ENCODE assay signal across 21 cellular contexts in genomic region chr3:194187543-194187942, GRCh38. TPM values are rescaled to one million over a fixed set of nuclear protein-coding genes. Genes with fewer than 3 reads are reported as not detected.
DNase-seq lines count a peak whose midpoint lies in the region; ATAC-seq, FAIRE-seq and TF ChIP-seq lines count a peak whose summit lies in the region.
"Had no signal": no experiment of that assay in that cellular context is flagged by ENCODE, and none has a peak within 500 bp of the region (broad histone marks: within the 10 kb centered on the region; RNA-seq: fewer than 3 reads in every experiment).

No MANE protein-coding gene starts in this region.

- H2BK5ac ChIP-seq in neuronal stem cell (ENCODE audit: low read length), result no peak overlapping the region

- ATAC-seq in GM19328 (IDR thresholded peaks at IDR 0.05; ENCODE audit: unreplicated experiment), result no peak

- H4K8ac ChIP-seq in neuronal stem cell (ENCODE audit: low read depth, low read length), result no peak overlapping the region

- H3K79me1 ChIP-seq in neuronal stem cell (ENCODE audit: low read depth, low read length), result no peaks in the 10 kb centered on the region

- H2BK120ac ChIP-seq in neuronal stem cell (ENCODE audit: low read depth, low read length), result no peak overlapping the region

- H3K36me3 ChIP-seq in BLaER1 treated with 17β-estradiol and CSF1 and Interleukin-3, amounts not matched to agents 10 nM and 100 nM, result no peaks in the 10 kb centered on the region
- H3K36me3 ChIP-seq in KOPT-K1 (ENCODE audit: insufficient read depth, low read length) (no peaks in the 10 kb centered on the region), bronchial epithelial cell (ENCODE audit: control insufficient read depth, insufficient read depth, low read length) (no peaks in the 10 kb centered on the region), neuronal stem cell (replicated peaks in 1 of 2; ENCODE audit: control insufficient read depth in 2 of 2, insufficient read depth in 2 of 2, low read length in 2 of 2) (no peaks in the 10 kb centered on the region), HAP-1 (replicated peaks) (no peaks in the 10 kb centered on the region)

- no peak overlapping the region for H3K23ac ChIP-seq in neuronal stem cell (ENCODE audit: low read depth, low read length, poor library complexity)

- no peak overlapping the region for H2BK15ac ChIP-seq in neuronal stem cell (ENCODE audit: low read length)

- H2BK12ac ChIP-seq in neuronal stem cell (ENCODE audit: low read length), result no peak overlapping the region

- FAIRE-seq in bronchial epithelial cell (lab: Jason Lieb, UNC) (peak; percentile 73), RCC 7860 (lab: Jason Lieb, UNC) (no peak)
- FAIRE-seq: G401.6, H1 had no signal

- no peak for TF ChIP-seq CTCF in bronchial epithelial cell (IDR thresholded peaks at IDR 0.05; ENCODE audit: insufficient read depth, low read length, severe bottlenecking)

- in situ Hi-C loops in HAP-1 (cut with MboI; ENCODE audit: low sequenced_read_pairs), result no loop called here

- DNase-seq in bronchial epithelial cell (ENCODE audit: low read depth) (no peak), neuronal stem cell (ENCODE audit: low spot score) (no peak), RCC 7860 (ENCODE audit: low spot score) (no peak), HAP-1 (ENCODE audit: low spot score in 2 of 2) (no peak)
- DNase-seq: Caco-2; CD4-positive, alpha-beta memory T cell; DMS153; MM.1S; NCI-H1048; NCI-H1417 treated with DMSO at 0.1 percent for 48 hours; NCI-H187; NCI-H748 treated with DMSO at 0.1 percent for 48 hours; SHP77 treated with DMSO at 0.1 percent for 48 hours; SW 1271 had no signal

- no peak overlapping the region for H3K18ac ChIP-seq in neuronal stem cell (ENCODE audit: low read length)

- peaks cover 0 to 20% (median 7%) of the 10 kb centered on the region in 11 experiments; a peak in 8 of 22 replicates for H3K9me3 ChIP-seq in BLaER1 treated with 17β-estradiol and CSF1 and Interleukin-3, amounts not matched to agents 10 nM and 100 nM (replicated peaks in 1 of 11)
- no peaks in the 10 kb centered on the region for H3K9me3 ChIP-seq in KOPT-K1 (ENCODE audit: insufficient read depth, low read length, poor library complexity, severe bottlenecking)
- peaks cover 0 to 4% of the 10 kb centered on the region in 2 donors for H3K9me3 ChIP-seq in neuronal stem cell (replicated peaks in 1 of 2; ENCODE audit: control insufficient read depth in 2 of 2, insufficient read depth in 1 of 2, low read depth in 1 of 2, low read length in 2 of 2)
- H3K9me3 ChIP-seq in HAP-1, result no peaks in the 10 kb centered on the region
- H3K9me3 ChIP-seq: Caco-2 had no signal

- no peak overlapping the region for H4K91ac ChIP-seq in neuronal stem cell (ENCODE audit: low read depth, low read length, poor library complexity)

- peak overlapping the region; percentile 71 for H2AK5ac ChIP-seq in neuronal stem cell (ENCODE audit: low read depth, low read length)

- WGBS in neuronal stem cell (ENCODE audit: extremely low coverage in 2 of 2, insufficient read length in 2 of 2, insufficient replicate concordance in 1 of 2), 2 donors, result no CpG with 5 or more reads among the region's 3 CpGs

- no peaks in the 10 kb centered on the region for H3K27me3 ChIP-seq in BLaER1 treated with 17β-estradiol and CSF1 and Interleukin-3, amounts not matched to agents 10 nM and 100 nM
- no peaks in the 10 kb centered on the region for H3K27me3 ChIP-seq in bronchial epithelial cell (ENCODE audit: control insufficient read depth, insufficient read depth, low read length)
- peaks cover 0 to 1% (median 0%) of the 10 kb centered on the region in 3 experiments for H3K27me3 ChIP-seq in neuronal stem cell (ENCODE audit: control insufficient read depth in 3 of 3, insufficient read depth in 3 of 3, low read depth in 1 of 3, low read length in 3 of 3)
- no peaks in the 10 kb centered on the region for H3K27me3 ChIP-seq in HAP-1 (ENCODE audit: low read depth)

- H3K4ac ChIP-seq in neuronal stem cell (ENCODE audit: low read length), result no peak overlapping the region

- no peak overlapping the region for H2AFZ ChIP-seq in neuronal stem cell (ENCODE audit: low read length)

- peak overlapping the region; percentile 1 to 81 (median 66); a peak in 21 of 22 replicates for H3K4me2 ChIP-seq in BLaER1 treated with 17β-estradiol and CSF1 and Interleukin-3, amounts not matched to agents 10 nM and 100 nM
- no peak overlapping the region for H3K4me2 ChIP-seq in neuronal stem cell (ENCODE audit: insufficient read depth, low read length, poor library complexity, severe bottlenecking)

- no peaks in the 10 kb centered on the region for H4K20me1 ChIP-seq in BLaER1 treated with 17β-estradiol and CSF1 and Interleukin-3, amounts not matched to agents 10 nM and 100 nM

- no peak overlapping the region for H3K9ac ChIP-seq in BLaER1 treated with 17β-estradiol and CSF1 and Interleukin-3, amounts not matched to agents 10 nM and 100 nM
- H3K9ac ChIP-seq in neuronal stem cell (ENCODE audit: low read depth, low read length, poor library complexity), result no peak overlapping the region

- H3K4me1 ChIP-seq in BLaER1 treated with 17β-estradiol and CSF1 and Interleukin-3, amounts not matched to agents 10 nM and 100 nM, result peaks cover 0 to 44% (median 32%) of the 10 kb centered on the region in 10 experiments; a peak in 16 of 20 replicates
- peaks cover 7 to 8% of the 10 kb centered on the region in 2 donors for H3K4me1 ChIP-seq in neuronal stem cell (ENCODE audit: control insufficient read depth in 2 of 2, insufficient read depth in 1 of 2, low read depth in 1 of 2, low read length in 2 of 2)
- H3K4me1 ChIP-seq in HAP-1, result peaks cover 7% of the 10 kb centered on the region; the same call in 1 of the 2 replicates
- H3K4me1 ChIP-seq: Caco-2 had no signal

- H3K4me3 ChIP-seq in BLaER1 treated with 17β-estradiol and CSF1 and Interleukin-3, amounts not matched to agents 10 nM and 100 nM, result no peak overlapping the region
- H3K4me3 ChIP-seq in bronchial epithelial cell (ENCODE audit: low read depth, low read length), result no peak overlapping the region
- no peak overlapping the region for H3K4me3 ChIP-seq in neuronal stem cell (ENCODE audit: low read length in 2 of 2)
- no peak overlapping the region for H3K4me3 ChIP-seq in HAP-1
- H3K4me3 ChIP-seq: SK-N-MC had no signal

- H3K14ac ChIP-seq in neuronal stem cell (ENCODE audit: low read length), result no peak overlapping the region

- H3K27ac ChIP-seq in BLaER1 treated with 17β-estradiol and CSF1 and Interleukin-3, amounts not matched to agents 10 nM and 100 nM, result no peak overlapping the region
- H3K27ac ChIP-seq in KOPT-K1 (ENCODE audit: low read depth, low read length, poor library complexity, severe bottlenecking) (peak overlapping the region; percentile 12), neuronal stem cell (replicated peaks; ENCODE audit: low read length) (no peak overlapping the region)
- H3K27ac ChIP-seq: RWPE1, SK-N-MC had no signal

RNA-seq across cellular contexts. Expression of gene HES1, which starts 51.6 kb away (rescaled TPM):
- total RNA-seq in bronchial epithelial cell, result 46.6 and 87.8 TPM in 2 replicates
- polyA plus RNA-seq in neuronal stem cell (2013, experiment 1 of 2), result 29.1 TPM
- polyA plus RNA-seq in neuronal stem cell (2013, experiment 2 of 2), result 30.9 TPM
- total RNA-seq: CD4-positive, alpha-beta memory T cell had no signal
